ENCODE assay signal across 13 cellular contexts in genomic region chr4:153067376-153067775, GRCh38.
DNase-seq lines count a peak whose midpoint lies in the region; ATAC-seq and FAIRE-seq lines count a peak whose summit lies in the region.
"Had no signal": no experiment of that assay in that cellular context is flagged by ENCODE, and none has a peak within 500 bp of the region (broad histone marks: within the 10 kb centered on the region; RNA-seq: fewer than 3 reads in every experiment).

No MANE protein-coding gene starts in this region.

- H3K27me3 Mint-ChIP-seq in stimulated activated naive CD8-positive, alpha-beta T cell treated with anti-CD3 and anti-CD28 coated beads, Interleukin-15, amount 100 ng/mL, for 72 hours = no peaks in the 10 kb centered on the region

- H3K4me3 Mint-ChIP-seq in stimulated activated naive CD8-positive, alpha-beta T cell treated with anti-CD3 and anti-CD28 coated beads, Interleukin-15, amount 100 ng/mL, for 72 hours = no peak overlapping the region

- FAIRE-seq in urothelium cell line (lab: Jason Lieb, UNC) = no peak
- FAIRE-seq: TTC549 had no signal

- H3K9me3 Mint-ChIP-seq in stimulated activated naive CD8-positive, alpha-beta T cell treated with anti-CD3 and anti-CD28 coated beads, Interleukin-15, amount 100 ng/mL, for 72 hours = peaks cover 0 to 5% of the 10 kb centered on the region in 2 donors
- H3K9me3 Mint-ChIP-seq: activated T-helper 2 cell treated with anti-CD3 and anti-CD28 coated beads, Interferon-gamma antibody, Interleukin-2, Interleukin-4, amounts not matched to agents 10 μg/mL and 5 μg/mL and 100 μg/mL, durations not matched to agents 14 hours and 24 hours and 36 hours had no signal

- no peaks in the 10 kb centered on the region for H3K4me1 Mint-ChIP-seq in stimulated activated naive CD8-positive, alpha-beta T cell treated with anti-CD3 and anti-CD28 coated beads, Interleukin-15, amount 100 ng/mL, for 72 hours

- H3K27ac Mint-ChIP-seq in stimulated activated naive CD8-positive, alpha-beta T cell treated with anti-CD3 and anti-CD28 coated beads, Interleukin-15, amount 100 ng/mL, for 72 hours = no peak overlapping the region
- H3K27ac Mint-ChIP-seq: activated T-helper 2 cell treated with anti-CD3 and anti-CD28 coated beads, Interferon-gamma antibody, Interleukin-2, Interleukin-4, amounts not matched to agents 10 μg/mL and 5 μg/mL and 100 μg/mL, durations not matched to agents 14 hours and 24 hours and 36 hours had no signal

- DNase-seq in stimulated activated naive CD8-positive, alpha-beta T cell treated with anti-CD3 and anti-CD28 coated beads, Interleukin-15, Interleukin-2, amounts not matched to agents 100 U/mL and 50 U/mL, for 24 hours = no peak
- no peak for DNase-seq in stimulated activated naive CD8-positive, alpha-beta T cell treated with anti-CD3 and anti-CD28 coated beads, Interleukin-15, amount 100 ng/mL, for 72 hours
- DNase-seq in UCSD-AML1 (lab: John Stamatoyannopoulos, UW; ENCODE audit: unreplicated experiment) (peak; percentile 29), iris pigment epithelial cell (ENCODE audit: low read depth) (peak; percentile 29), urothelium cell line (ENCODE audit: low spot score) (peak; percentile 26), iPS-NIHi11 (ENCODE audit: low spot score) (no peak), left lobe of liver (ENCODE audit: low spot score) (no peak)
- DNase-seq: cortex of kidney, NCI-H187, tibial artery had no signal

- ATAC-seq in stimulated activated naive CD8-positive, alpha-beta T cell treated with anti-CD3 and anti-CD28 coated beads, Interleukin-15, Interleukin-2, amounts not matched to agents 100 U/mL and 50 U/mL, for 24 hours = peak; percentile 61
- no peak for ATAC-seq in stimulated activated naive CD8-positive, alpha-beta T cell treated with anti-CD3 and anti-CD28 coated beads, Interleukin-15, amount 100 ng/mL, for 72 hours
- no peak for ATAC-seq in GM18907 (IDR thresholded peaks at IDR 0.05; ENCODE audit: unreplicated experiment)
- no peak for ATAC-seq in left lobe of liver

Comparison
In these comparisons a context has a peak if more than half of its experiments do, and no peak if none do; other contexts are left out.
1. DNase-seq: peak in UCSD-AML1 (single experiment), iris pigment epithelial cell (single experiment) and urothelium cell line (single experiment); none in stimulated activated naive CD8-positive, alpha-beta T cell treated with anti-CD3 and anti-CD28 coated beads, Interleukin-15, Interleukin-2, amounts not matched to agents 100 U/mL and 50 U/mL, for 24 hours (single experiment), stimulated activated naive CD8-positive, alpha-beta T cell treated with anti-CD3 and anti-CD28 coated beads, Interleukin-15, amount 100 ng/mL, for 72 hours (0 of 2), iPS-NIHi11 (single experiment) and left lobe of liver (single experiment).